ENCODE assay signal across 20 cellular contexts in genomic region chr16:54178491-54178976, GRCh38.
DNase-seq lines count a peak whose midpoint lies in the region; ATAC-seq, FAIRE-seq and TF ChIP-seq lines count a peak whose summit lies in the region.
"Had no signal": no experiment of that assay in that cellular context is flagged by ENCODE, and none has a peak within 500 bp of the region (broad histone marks: within the 10 kb centered on the region; RNA-seq: fewer than 3 reads in every experiment).

No MANE protein-coding gene starts in this region.

- H3K4me1 ChIP-seq in BE2C (peaks cover 10% of the 10 kb centered on the region), HEK293 (ENCODE audit: control insufficient read depth, insufficient read depth, low read length) (no peaks in the 10 kb centered on the region), hepatocyte (ENCODE audit: insufficient read depth) (peaks cover 38% of the 10 kb centered on the region)
- H3K4me1 ChIP-seq: psoas muscle had no signal

- H3K27me3 ChIP-seq in BE2C (no peaks in the 10 kb centered on the region), hepatocyte (no peaks in the 10 kb centered on the region)
- H3K27me3 ChIP-seq: upper lobe of left lung had no signal

- no peak for FAIRE-seq in frontal cortex (lab: Jason Lieb, UNC)
- FAIRE-seq: D721Med had no signal

- H4K20me1 ChIP-seq in hepatocyte (ENCODE audit: insufficient read depth, poor library complexity, severe bottlenecking) = no peaks in the 10 kb centered on the region

- H2AFZ ChIP-seq in hepatocyte = no peak overlapping the region

- CTCF ChIA-PET in HEK293 (lab: Yijun Ruan, JAX) = no interaction called here

- DNase-seq in BE2C (peak; percentile 93), NCI-H345 treated with DMSO at 0.1 percent for 48 hours (lab: John Stamatoyannopoulos, UW; ENCODE audit: unreplicated experiment) (peak; percentile 29), hepatocyte (ENCODE audit: low spot score) (peak; percentile 57), frontal cortex (ENCODE audit: low spot score in 2 of 2) (no peak), mesenteric fat pad (ENCODE audit: low spot score) (no peak)
- no peak for DNase-seq in activated T-cell treated with anti-CD3 and anti-CD28 coated beads, Interleukin-2, amount 50 U/mL, for 1 hour
- DNase-seq: activated CD8-positive, alpha-beta memory T cell treated with anti-CD3 and anti-CD28 coated beads for 24 hours; activated gamma-delta T cell; effector CD8-positive, alpha-beta T cell; HCEC 1CT; mucosa of descending colon; psoas muscle; stimulated activated CD4-positive, alpha-beta T cell treated with anti-CD3 and anti-CD28 coated beads, Interleukin-1b, Interleukin-23, amount 100 ng/mL, for 48 hours; stimulated activated CD8-positive, alpha-beta memory T cell treated with anti-CD3 and anti-CD28 coated beads, Interleukin-4, amount 100 ng/mL, for 48 hours; SW 1271 had no signal

- no peaks in the 10 kb centered on the region for H3K36me3 ChIP-seq in BE2C
- H3K36me3 ChIP-seq in HEK293 (ENCODE audit: control insufficient read depth in 2 of 2, insufficient read depth in 1 of 2, low read length in 2 of 2) = no peaks in the 10 kb centered on the region
- H3K36me3 ChIP-seq in hepatocyte (replicated peaks; ENCODE audit: insufficient read depth, low read depth) = no peaks in the 10 kb centered on the region
- H3K36me3 ChIP-seq: upper lobe of left lung had no signal

- peak overlapping the region; percentile 54 for H3K4me2 ChIP-seq in hepatocyte

- no peak overlapping the region for H3K27ac ChIP-seq in HEK293 (ENCODE audit: extremely low read depth, low read depth, low read length)
- no peak overlapping the region for H3K27ac ChIP-seq in hepatocyte
- H3K27ac ChIP-seq: psoas muscle, upper lobe of left lung, VCaP had no signal

- no peak for ATAC-seq in GM19395 (IDR thresholded peaks at IDR 0.05; ENCODE audit: unreplicated experiment)
- ATAC-seq: mucosa of descending colon, psoas muscle had no signal

- 21% methylated on average over 7 of the region's 7 CpGs for WGBS in hepatocyte (ENCODE audit: low lambda C conversion rate, missing lambda C conversion rate)

- H3K9me2 ChIP-seq in hepatocyte (replicated peaks; ENCODE audit: insufficient read depth) = no peaks in the 10 kb centered on the region

- H3K9me3 ChIP-seq in BE2C = no peaks in the 10 kb centered on the region
- no peaks in the 10 kb centered on the region for H3K9me3 ChIP-seq in HEK293 (ENCODE audit: control insufficient read depth, insufficient read depth, low read depth, low read length)
- H3K9me3 ChIP-seq in hepatocyte (ENCODE audit: low read depth) = no peaks in the 10 kb centered on the region
- H3K9me3 ChIP-seq: mucosa of descending colon, psoas muscle, upper lobe of left lung had no signal

- H3K79me2 ChIP-seq in hepatocyte = no peaks in the 10 kb centered on the region

- no peak overlapping the region for H3K4me3 ChIP-seq in BE2C (ENCODE audit: low read depth, low read length)
- H3K4me3 ChIP-seq in HEK293 (ENCODE audit: low read depth, low read length) = no peak overlapping the region
- no peak overlapping the region for H3K4me3 ChIP-seq in hepatocyte
- H3K4me3 ChIP-seq: mucosa of descending colon, psoas muscle, upper lobe of left lung had no signal

- TF ChIP-seq CTCF in BE2C (IDR thresholded peaks at IDR 0.05; ENCODE audit: low read depth, low read length) = no peak
- no peak for TF ChIP-seq CTCF in HEK293 (tag by site-specific recombination; IDR thresholded peaks at IDR 0.05)
- no peak for TF ChIP-seq CTCF in hepatocyte (IDR thresholded peaks at IDR 0.05; ENCODE audit: poor library complexity)

- POLR2A ChIA-PET in HEK293 (lab: Yijun Ruan, JAX) = no interaction called here

TF ChIP-seq in HEK293, 187 proteins besides CTCF, POLR2A, EP300 and RAD21:
- TF ChIP-seq ZBTB8A (tag by site-specific recombination; IDR thresholded peaks at IDR 0.05) (peak; percentile 44; the same call in 1 of the 2 replicates), ZNF148 (tag by site-specific recombination; IDR thresholded peaks at IDR 0.05; ENCODE audit: borderline replicate concordance) (no peak)

Comparison
In these comparisons a context has a peak if more than half of its experiments do, and no peak if none do; other contexts are left out.
1. DNase-seq: peak in BE2C (single experiment), NCI-H345 treated with DMSO at 0.1 percent for 48 hours (single experiment) and hepatocyte (single experiment); none in frontal cortex (0 of 2), activated T-cell treated with anti-CD3 and anti-CD28 coated beads, Interleukin-2, amount 50 U/mL, for 1 hour (single experiment) and mesenteric fat pad (single experiment).